Comparison of ENCODE assay signal across 12 cellular contexts in genomic region chr5:157280927-157281326, GRCh38.
DNase-seq lines count a peak whose midpoint lies in the region; ATAC-seq and TF ChIP-seq lines count a peak whose summit lies in the region.
"Had no signal": no experiment of that assay in that cellular context is flagged by ENCODE, and none has a peak within 500 bp of the region (broad histone marks: within the 10 kb centered on the region; RNA-seq: fewer than 3 reads in every experiment).

No MANE protein-coding gene starts in this region.

- peaks cover 12% of the 10 kb centered on the region for H3K36me3 Mint-ChIP-seq in activated naive CD4-positive, alpha-beta T cell treated with anti-CD3 and anti-CD28 coated beads, Interleukin-2, amount 50 U/mL, for 24 hours
- peaks cover 29 to 47% of the 10 kb centered on the region in 2 donors for H3K36me3 Mint-ChIP-seq in stimulated activated naive B cell treated with anti-CD40 and anti-IgM and Interleukin-4, amounts not matched to agents 10 μg/mL and 1 μg/mL and 100 μg/mL, for 72 hours

- H3K9me3 Mint-ChIP-seq in activated naive CD4-positive, alpha-beta T cell treated with anti-CD3 and anti-CD28 coated beads, Interleukin-2, amount 50 U/mL, for 24 hours = peaks cover 4% of the 10 kb centered on the region
- H3K9me3 Mint-ChIP-seq in stimulated activated naive B cell treated with anti-CD40 and anti-IgM and Interleukin-4, amounts not matched to agents 10 μg/mL and 1 μg/mL and 100 μg/mL, for 72 hours = peaks cover 3 to 7% of the 10 kb centered on the region in 2 donors

- H3K27me3 Mint-ChIP-seq in activated naive CD4-positive, alpha-beta T cell treated with anti-CD3 and anti-CD28 coated beads, Interleukin-2, amount 50 U/mL, for 24 hours = no peaks in the 10 kb centered on the region
- H3K27me3 Mint-ChIP-seq in stimulated activated naive B cell treated with anti-CD40 and anti-IgM and Interleukin-4, amounts not matched to agents 10 μg/mL and 1 μg/mL and 100 μg/mL, for 72 hours = no peaks in the 10 kb centered on the region

- H3K4me1 Mint-ChIP-seq in activated naive CD4-positive, alpha-beta T cell treated with anti-CD3 and anti-CD28 coated beads, Interleukin-2, amount 50 U/mL, for 24 hours = peaks cover 96% of the 10 kb centered on the region
- H3K4me1 Mint-ChIP-seq in stimulated activated naive B cell treated with anti-CD40 and anti-IgM and Interleukin-4, amounts not matched to agents 10 μg/mL and 1 μg/mL and 100 μg/mL, for 72 hours = peaks cover 58 to 84% of the 10 kb centered on the region in 2 donors

- ATAC-seq in SK-N-SH treated with all-trans-retinoic acid at 6 μM for 48 hours = peak; percentile 50; the same call in 2 of the 3 replicates
- no peak for ATAC-seq in stimulated activated naive B cell treated with anti-CD40 and anti-IgM and Interleukin-4, amounts not matched to agents 10 μg/mL and 1 μg/mL and 100 μg/mL, for 72 hours (replicated peaks)
- ATAC-seq: pancreas had no signal

- no peak for DNase-seq in activated naive CD4-positive, alpha-beta T cell treated with anti-CD3 and anti-CD28 coated beads, Interleukin-2, amount 50 U/mL, for 16 hours
- DNase-seq in fibroblast of gingiva (ENCODE audit: low read depth) (peak; percentile 75), NCI-H82 treated with DMSO at 0.1 percent for 48 hours (lab: John Stamatoyannopoulos, UW; ENCODE audit: unreplicated experiment) (no peak), DMS 273 treated with DMSO at 0.1 percent for 48 hours (lab: John Stamatoyannopoulos, UW) (no peak), NCI-H1436 treated with DMSO at 0.1 percent for 48 hours (lab: John Stamatoyannopoulos, UW) (no peak)
- no peak for DNase-seq in stimulated activated naive B cell treated with anti-CD40 and anti-IgM and Interleukin-4, amounts not matched to agents 10 μg/mL and 1 μg/mL and 100 μg/mL, for 72 hours
- DNase-seq: C1 segment of cervical spinal cord, MG63, NCI-H446, pancreas had no signal

- peak overlapping the region; percentile 66 for H3K4me3 Mint-ChIP-seq in activated naive CD4-positive, alpha-beta T cell treated with anti-CD3 and anti-CD28 coated beads, Interleukin-2, amount 50 U/mL, for 24 hours
- peak overlapping the region in 1 of 2 donors; percentile 31 for H3K4me3 Mint-ChIP-seq in stimulated activated naive B cell treated with anti-CD40 and anti-IgM and Interleukin-4, amounts not matched to agents 10 μg/mL and 1 μg/mL and 100 μg/mL, for 72 hours

- peak overlapping the region; percentile 96 for H3K27ac Mint-ChIP-seq in activated naive CD4-positive, alpha-beta T cell treated with anti-CD3 and anti-CD28 coated beads, Interleukin-2, amount 50 U/mL, for 24 hours
- H3K27ac Mint-ChIP-seq in stimulated activated naive B cell treated with anti-CD40 and anti-IgM and Interleukin-4, amounts not matched to agents 10 μg/mL and 1 μg/mL and 100 μg/mL, for 72 hours = peak overlapping the region; percentile 43

TF ChIP-seq in SK-N-SH treated with all-trans-retinoic acid at 6 μM for 48 hours, 23 proteins besides CTCF, POLR2A, EP300 and RAD21:
- TF ChIP-seq TCF4 (CRISPR knock-in tag; IDR thresholded peaks at IDR 0.05; ENCODE audit: borderline replicate concordance) (peak; percentile 58; the same call in 1 of the 2 replicates), TOX (CRISPR knock-in tag; IDR thresholded peaks at IDR 0.05; ENCODE audit: borderline replicate concordance) (no peak), TSHZ2 (CRISPR knock-in tag; IDR thresholded peaks at IDR 0.05) (peak; percentile 77)
TF ChIP-seq in SK-N-SH treated with all-trans-retinoic acid at 6 μM for 48 hours: peak in this region for 2.
